12 cellular contexts compared by ENCODE assay signal in the genomic region with DNA sequence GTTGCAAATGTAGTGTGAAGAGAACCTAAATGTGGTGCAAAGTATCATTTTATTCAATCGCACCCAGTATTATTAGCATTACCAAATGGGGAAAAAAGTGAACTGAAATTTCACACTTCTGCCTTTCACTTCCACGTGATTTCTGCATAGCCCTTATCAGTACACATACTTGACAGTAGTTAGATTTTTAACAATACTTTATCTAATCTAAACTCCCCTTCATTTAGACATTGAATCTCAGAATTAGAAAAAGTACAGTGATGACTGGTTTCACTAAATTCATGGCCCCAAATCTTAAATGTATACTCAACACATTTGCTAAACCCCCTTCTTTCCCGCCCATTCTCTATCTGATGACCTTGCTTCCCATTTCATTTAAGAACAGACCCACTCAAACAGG. TPM values are rescaled to one million over a fixed set of nuclear protein-coding genes. Genes with fewer than 3 reads are reported as not detected.
A peak's percentile ranks its signal among the peaks of the same experiment; 100 is the strongest.
DNase-seq lines count a peak whose midpoint lies in the region; ATAC-seq and TF ChIP-seq lines count a peak whose summit lies in the region.
"Had no signal": no experiment of that assay in that cellular context is flagged by ENCODE, and none has a peak within 500 bp of the region (broad histone marks: within the 10 kb centered on the region; RNA-seq: fewer than 3 reads in every experiment).

No MANE protein-coding gene starts in this region.

- TF ChIP-seq CTCF in OCI-LY3 (IDR thresholded peaks at IDR 0.05; ENCODE audit: low read depth, low read length) (no peak), suprapubic skin (IDR thresholded peaks at IDR 0.05) (no peak)

- H3K79me2 ChIP-seq in OCI-LY3 (ENCODE audit: low read length) = peaks cover 61% of the 10 kb centered on the region

- TF ChIP-seq POLR2A in suprapubic skin (IDR thresholded peaks at IDR 0.05) = no peak

- peak overlapping the region; percentile 67 for H3K4me2 ChIP-seq in OCI-LY3 (ENCODE audit: low read length)
- H3K4me2 ChIP-seq: BLaER1 had no signal

- no peak for TF ChIP-seq EP300 in suprapubic skin (IDR thresholded peaks at IDR 0.05)

- H3K9ac ChIP-seq in OCI-LY3 (ENCODE audit: low read length) = peak overlapping the region; percentile 62
- H3K9ac ChIP-seq: BLaER1 had no signal

- peak; percentile 49 for ATAC-seq in GM18499 (IDR thresholded peaks at IDR 0.05; ENCODE audit: insufficient read depth, unreplicated experiment)
- peak; percentile 50 for ATAC-seq in GM21360 (IDR thresholded peaks at IDR 0.05; ENCODE audit: unreplicated experiment)
- ATAC-seq in HG03045 (IDR thresholded peaks at IDR 0.05; ENCODE audit: unreplicated experiment) = peak; percentile 34

- H3K4me1 ChIP-seq in OCI-LY3 (ENCODE audit: low read length) (peaks cover 76% of the 10 kb centered on the region), suprapubic skin (peaks cover 13% of the 10 kb centered on the region)

- peak overlapping the region; percentile 99 for H3K27ac ChIP-seq in OCI-LY3 (ENCODE audit: low read length)
- H3K27ac ChIP-seq in suprapubic skin = no peak overlapping the region
- H3K27ac ChIP-seq: BLaER1 had no signal

- 92% methylated on average over 3 of the region's 3 CpGs for WGBS in suprapubic skin

- no peaks in the 10 kb centered on the region for H3K9me3 ChIP-seq in OCI-LY3 (ENCODE audit: insufficient read depth, low read length)
- H3K9me3 ChIP-seq in suprapubic skin = no peaks in the 10 kb centered on the region

- peak overlapping the region; percentile 44 for H3K4me3 ChIP-seq in OCI-LY3 (ENCODE audit: low read length)
- no peak overlapping the region for H3K4me3 ChIP-seq in suprapubic skin
- H3K4me3 ChIP-seq: BLaER1 had no signal

- H2AFZ ChIP-seq in OCI-LY3 (ENCODE audit: low read depth, low read length) = no peak overlapping the region

- no peaks in the 10 kb centered on the region for H3K27me3 ChIP-seq in OCI-LY3 (ENCODE audit: low read depth, low read length)
- no peaks in the 10 kb centered on the region for H3K27me3 ChIP-seq in suprapubic skin
- H3K27me3 ChIP-seq: BLaER1 had no signal

- peaks cover 2% of the 10 kb centered on the region; the same call in 1 of the 2 replicates for H4K20me1 ChIP-seq in OCI-LY3 (ENCODE audit: insufficient read depth, low read length)

- DNase-seq in activated CD4-positive, alpha-beta T cell treated with anti-CD3 and anti-CD28 coated beads for 4 hours = no peak
- no peak for DNase-seq in NCI-H2107 (lab: John Stamatoyannopoulos, UW)
- no peak for DNase-seq in DMS53 (lab: John Stamatoyannopoulos, UW)
- DNase-seq in suprapubic skin (ENCODE audit: low spot score in 2 of 2) = no peak
- DNase-seq: activated effector memory CD4-positive, alpha-beta T cell treated with Interleukin-2 at 50 U/mL for 16 hours; stimulated activated CD4-positive, alpha-beta T cell treated with anti-CD3 and anti-CD28 coated beads, Interleukin-15, amount 100 ng/mL, for 24 hours had no signal

- H3K36me3 ChIP-seq in OCI-LY3 (replicated peaks; ENCODE audit: low read depth, low read length) (peaks cover 51% of the 10 kb centered on the region), suprapubic skin (peaks cover 30% of the 10 kb centered on the region)

RNA-seq across cellular contexts. Expression of gene STX7, which starts 14.3 kb away (rescaled TPM):
- total RNA-seq in suprapubic skin = 10 to 100 TPM; 24.9 to 43.5 (median 31.8) TPM

RNA-seq across cellular contexts. Expression of gene TAAR9, which starts 39.4 kb away (rescaled TPM):
- not detected for total RNA-seq in suprapubic skin
- total RNA-seq: myocyte had no signal

RNA-seq across cellular contexts. Expression of gene TAAR8, which starts 53.8 kb away (rescaled TPM):
- not detected for total RNA-seq in suprapubic skin
- total RNA-seq: myocyte had no signal
